ENCODE assay signal across 11 cellular contexts in the genomic region with DNA sequence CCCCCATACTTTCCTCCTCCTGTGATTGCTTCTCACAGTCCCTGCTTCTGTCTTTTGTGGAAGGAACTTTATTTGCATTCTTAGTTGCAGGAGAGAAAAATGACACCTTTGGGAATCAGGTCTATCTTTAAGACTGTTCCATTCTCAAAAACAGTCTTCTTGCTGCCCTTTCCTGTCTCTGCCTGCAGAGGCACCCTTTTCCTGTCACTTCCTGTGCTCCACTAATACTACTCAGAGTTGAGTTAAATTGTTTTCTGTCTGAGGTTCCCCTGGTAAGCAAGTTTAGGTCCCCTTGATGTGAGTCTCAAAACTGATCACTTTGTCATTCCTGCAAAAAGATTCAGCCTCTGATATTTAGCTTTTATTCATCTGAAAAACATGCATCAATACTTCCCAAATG.
DNase-seq lines count a peak whose midpoint lies in the region; ATAC-seq and TF ChIP-seq lines count a peak whose summit lies in the region.
"Had no signal": no experiment of that assay in that cellular context is flagged by ENCODE, and none has a peak within 500 bp of the region (broad histone marks: within the 10 kb centered on the region; RNA-seq: fewer than 3 reads in every experiment).

No MANE protein-coding gene starts in this region.

- peak; percentile 4 for DNase-seq in activated CD8-positive, alpha-beta T cell treated with anti-CD3 and anti-CD28 coated beads for 36 hours
- no peak for DNase-seq in activated CD8-positive, alpha-beta T cell treated with anti-CD3 and anti-CD28 coated beads, Interleukin-2, amount 10 ng/mL, durations not matched to agents 7 days and 5 days
- DNase-seq in progenitor cell of endocrine pancreas (ENCODE audit: low spot score, unreplicated experiment) (no peak), A673 (ENCODE audit: low spot score) (no peak), middle frontal gyrus (ENCODE audit: extremely low spot score, low spot score) (no peak), SHP77 treated with DMSO at 0.1 percent for 48 hours (lab: John Stamatoyannopoulos, UW) (no peak)
- DNase-seq: CD8-positive, alpha-beta T cell; foreskin melanocyte; KG1 had no signal

- H3K9me3 ChIP-seq in A673 (ENCODE audit: low read depth, low read length, poor library complexity, severe bottlenecking) = peaks cover 54% of the 10 kb centered on the region

- H3K27ac Mint-ChIP-seq in activated CD8-positive, alpha-beta T cell treated with anti-CD3 and anti-CD28 coated beads for 36 hours = no peak overlapping the region
- H3K27ac Mint-ChIP-seq in activated CD8-positive, alpha-beta T cell treated with anti-CD3 and anti-CD28 coated beads, Interleukin-2, amount 10 ng/mL, durations not matched to agents 7 days and 5 days = no peak overlapping the region
- H3K27ac Mint-ChIP-seq in progenitor cell of endocrine pancreas = no peak overlapping the region
- H3K27ac Mint-ChIP-seq: CD8-positive, alpha-beta T cell had no signal

- no peaks in the 10 kb centered on the region for H3K36me3 Mint-ChIP-seq in activated CD8-positive, alpha-beta T cell treated with anti-CD3 and anti-CD28 coated beads for 36 hours (ENCODE audit: low read depth)
- H3K36me3 Mint-ChIP-seq in activated CD8-positive, alpha-beta T cell treated with anti-CD3 and anti-CD28 coated beads, Interleukin-2, amount 10 ng/mL, durations not matched to agents 7 days and 5 days (ENCODE audit: low read depth) = no peaks in the 10 kb centered on the region
- no peaks in the 10 kb centered on the region for H3K36me3 Mint-ChIP-seq in progenitor cell of endocrine pancreas (ENCODE audit: insufficient read depth)
- H3K36me3 Mint-ChIP-seq: CD8-positive, alpha-beta T cell had no signal

- H3K27ac ChIP-seq in VCaP = no peak overlapping the region
- H3K27ac ChIP-seq in A673 (ENCODE audit: low read depth, low read length, poor library complexity, severe bottlenecking) = no peak overlapping the region

- no peaks in the 10 kb centered on the region for H3K4me1 ChIP-seq in A673 (ENCODE audit: insufficient read depth, low read length, poor library complexity, severe bottlenecking)

- H3K9me3 Mint-ChIP-seq in activated CD8-positive, alpha-beta T cell treated with anti-CD3 and anti-CD28 coated beads for 36 hours = no peaks in the 10 kb centered on the region
- no peaks in the 10 kb centered on the region for H3K9me3 Mint-ChIP-seq in activated CD8-positive, alpha-beta T cell treated with anti-CD3 and anti-CD28 coated beads, Interleukin-2, amount 10 ng/mL, durations not matched to agents 7 days and 5 days (ENCODE audit: insufficient read depth)
- H3K9me3 Mint-ChIP-seq in progenitor cell of endocrine pancreas (ENCODE audit: low read depth) = no peaks in the 10 kb centered on the region
- H3K9me3 Mint-ChIP-seq: CD8-positive, alpha-beta T cell had no signal

- ATAC-seq in activated CD8-positive, alpha-beta T cell treated with anti-CD3 and anti-CD28 coated beads for 36 hours = no peak
- ATAC-seq in activated CD8-positive, alpha-beta T cell treated with anti-CD3 and anti-CD28 coated beads, Interleukin-2, amount 10 ng/mL, durations not matched to agents 7 days and 5 days = no peak
- peak; percentile 84 for ATAC-seq in HG02759 (IDR thresholded peaks at IDR 0.05; ENCODE audit: unreplicated experiment)
- ATAC-seq: CD8-positive, alpha-beta T cell had no signal

- BruUV-seq in A673 (replicated peaks; lab: Mats Ljungman, UMichigan) = no TSS peak

- no peak overlapping the region for H3K4me3 Mint-ChIP-seq in activated CD8-positive, alpha-beta T cell treated with anti-CD3 and anti-CD28 coated beads for 36 hours
- H3K4me3 Mint-ChIP-seq in activated CD8-positive, alpha-beta T cell treated with anti-CD3 and anti-CD28 coated beads, Interleukin-2, amount 10 ng/mL, durations not matched to agents 7 days and 5 days = no peak overlapping the region
- H3K4me3 Mint-ChIP-seq in progenitor cell of endocrine pancreas (ENCODE audit: low read depth) = no peak overlapping the region
- H3K4me3 Mint-ChIP-seq: CD8-positive, alpha-beta T cell had no signal

- H3K36me3 ChIP-seq in A673 (ENCODE audit: insufficient read depth, low read length, poor library complexity, severe bottlenecking) = no peaks in the 10 kb centered on the region

- H3K27me3 ChIP-seq in A673 (replicated peaks; ENCODE audit: insufficient read depth, low read depth, low read length, poor library complexity) = no peaks in the 10 kb centered on the region

- no peaks in the 10 kb centered on the region for H3K27me3 Mint-ChIP-seq in activated CD8-positive, alpha-beta T cell treated with anti-CD3 and anti-CD28 coated beads for 36 hours
- H3K27me3 Mint-ChIP-seq in activated CD8-positive, alpha-beta T cell treated with anti-CD3 and anti-CD28 coated beads, Interleukin-2, amount 10 ng/mL, durations not matched to agents 7 days and 5 days (ENCODE audit: low read depth) = peaks cover 2% of the 10 kb centered on the region
- peaks cover 3% of the 10 kb centered on the region for H3K27me3 Mint-ChIP-seq in progenitor cell of endocrine pancreas

- TF ChIP-seq CTCF in activated CD8-positive, alpha-beta T cell treated with anti-CD3 and anti-CD28 coated beads for 36 hours (IDR thresholded peaks at IDR 0.05) = no peak
- TF ChIP-seq CTCF in VCaP (conservative IDR thresholded peaks at IDR 0.05) (peak; percentile 59), progenitor cell of endocrine pancreas (IDR thresholded peaks at IDR 0.05; ENCODE audit: unreplicated experiment) (peak; percentile 54), A673 (conservative IDR thresholded peaks at IDR 0.05; ENCODE audit: low read depth, low read length) (no peak)

- POLR2A ChIA-PET in activated CD8-positive, alpha-beta T cell treated with anti-CD3 and anti-CD28 coated beads for 36 hours (lab: Charles Lee) = interaction anchor here (0.5 kb wide), 1 partner anchor 786 kb away, joined by 3 read pairs; no protein-coding TSS in a partner anchor
- POLR2A ChIA-PET in activated CD8-positive, alpha-beta T cell treated with anti-CD3 and anti-CD28 coated beads, Interleukin-2, amount 10 ng/mL, durations not matched to agents 7 days and 5 days (lab: Charles Lee) = no interaction called here
- POLR2A ChIA-PET in A673 (lab: Charles Lee; ENCODE audit: low non-redundant PET) = no interaction called here

- H3K4me1 Mint-ChIP-seq in activated CD8-positive, alpha-beta T cell treated with anti-CD3 and anti-CD28 coated beads for 36 hours (ENCODE audit: low read depth) = no peaks in the 10 kb centered on the region
- H3K4me1 Mint-ChIP-seq in activated CD8-positive, alpha-beta T cell treated with anti-CD3 and anti-CD28 coated beads, Interleukin-2, amount 10 ng/mL, durations not matched to agents 7 days and 5 days (ENCODE audit: low read depth) = no peaks in the 10 kb centered on the region
- H3K4me1 Mint-ChIP-seq in progenitor cell of endocrine pancreas (ENCODE audit: low read depth) = peaks cover 2% of the 10 kb centered on the region

- intact Hi-C loops in activated CD8-positive, alpha-beta T cell treated with anti-CD3 and anti-CD28 coated beads for 36 hours (cut with micrococcal nuclease) = no loop called here
- intact Hi-C loops in A673 (cut with micrococcal nuclease; ENCODE audit: unreplicated experiment) = no loop called here

- H3K4me3 ChIP-seq in A673 (ENCODE audit: low read depth, low read length, poor library complexity, severe bottlenecking) = no peak overlapping the region

- CTCF ChIA-PET in activated CD8-positive, alpha-beta T cell treated with anti-CD3 and anti-CD28 coated beads for 36 hours (lab: Charles Lee) = interaction anchor here (1.2 kb wide), 1 partner anchor 9 kb away, joined by 3 read pairs; no protein-coding TSS in a partner anchor
- CTCF ChIA-PET in activated CD8-positive, alpha-beta T cell treated with anti-CD3 and anti-CD28 coated beads, Interleukin-2, amount 10 ng/mL, durations not matched to agents 7 days and 5 days (lab: Charles Lee) = no interaction called here
- CTCF ChIA-PET in A673 (lab: Charles Lee) = no interaction called here

Comparison
In these comparisons a context has a peak if more than half of its experiments do, and no peak if none do; other contexts are left out.
1. CTCF ChIP-seq: peak in VCaP (single experiment) and progenitor cell of endocrine pancreas (single experiment); none in activated CD8-positive, alpha-beta T cell treated with anti-CD3 and anti-CD28 coated beads for 36 hours (single experiment) and A673 (single experiment).